9 cellular contexts compared by ENCODE assay signal in the genomic region with DNA sequence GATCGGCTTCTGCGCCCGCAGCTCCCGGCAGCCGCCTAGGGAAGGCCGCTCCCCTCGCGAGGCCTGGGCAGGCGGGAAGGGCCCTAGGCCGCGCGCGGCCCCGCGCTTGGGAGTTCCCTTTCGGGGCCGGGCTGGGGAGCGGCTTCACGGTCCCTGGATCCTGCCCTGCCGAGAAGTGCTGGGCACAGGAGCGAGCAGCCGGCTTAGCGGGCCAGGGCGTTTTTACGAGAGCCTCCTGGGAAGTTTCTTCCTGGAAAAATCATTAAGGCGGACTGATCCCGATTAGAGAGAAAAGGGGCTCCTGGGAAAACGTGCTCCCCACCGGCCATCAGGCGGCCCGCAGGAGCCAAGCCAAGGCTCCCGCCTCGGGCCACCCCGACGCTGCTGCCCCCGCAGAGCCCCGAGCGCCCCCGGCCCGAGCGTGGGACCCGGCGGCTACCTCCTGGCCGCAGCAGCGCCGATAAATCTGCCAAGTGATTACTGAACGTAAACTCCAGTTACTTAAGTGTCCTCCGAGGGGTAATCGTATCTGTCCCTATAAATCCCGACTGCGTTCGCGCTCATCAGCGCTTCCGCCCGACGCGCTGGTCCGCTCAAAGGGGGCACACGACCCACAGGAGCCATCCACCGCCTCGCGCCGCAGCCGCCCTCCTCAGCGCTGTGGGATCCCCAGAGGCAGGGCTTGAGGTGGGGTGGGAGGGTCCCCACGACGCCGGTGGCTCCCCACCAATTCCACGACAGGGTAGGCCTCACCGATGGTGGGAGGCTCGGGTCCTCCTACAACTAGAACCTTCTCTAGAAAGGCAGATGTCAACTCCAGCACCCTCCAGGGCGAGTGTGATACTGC. TPM values are rescaled to one million over a fixed set of nuclear protein-coding genes. Genes with fewer than 3 reads are reported as not detected.
DNase-seq lines count a peak whose midpoint lies in the region; ATAC-seq lines count a peak whose summit lies in the region.
"Had no signal": no experiment of that assay in that cellular context is flagged by ENCODE, and none has a peak within 500 bp of the region (broad histone marks: within the 10 kb centered on the region; RNA-seq: fewer than 3 reads in every experiment).

No MANE protein-coding gene starts in this region.

- H3K9me3 Mint-ChIP-seq in activated naive CD8-positive, alpha-beta T cell (ENCODE audit: low read depth), result peaks cover 9% of the 10 kb centered on the region

- no peaks in the 10 kb centered on the region for H3K36me3 ChIP-seq in thymus (ENCODE audit: control insufficient read depth, insufficient read depth)

- 7% methylated on average over 73 of the region's 73 CpGs for WGBS in thymus

- peaks cover 53% of the 10 kb centered on the region for H3K27me3 Mint-ChIP-seq in activated naive CD8-positive, alpha-beta T cell

- H3K4me3 ChIP-seq in thymus (ENCODE audit: low read length), result peak overlapping the region; percentile 3

- H3K27me3 ChIP-seq in layer of hippocampus (ENCODE audit: control insufficient read depth, insufficient read depth, low read length), result peaks cover 32% of the 10 kb centered on the region
- peaks cover 87% of the 10 kb centered on the region for H3K27me3 ChIP-seq in thymus (ENCODE audit: control insufficient read depth, insufficient read depth)

- peaks cover 24% of the 10 kb centered on the region for H3K4me1 Mint-ChIP-seq in activated naive CD8-positive, alpha-beta T cell (ENCODE audit: low read depth)

- H3K27ac ChIP-seq in layer of hippocampus (ENCODE audit: low read depth, low read length) (peak overlapping the region; percentile 86), thymus (ENCODE audit: low read depth) (no peak overlapping the region)

- H3K4me1 ChIP-seq in thymus (ENCODE audit: control insufficient read depth, insufficient read depth, low read length), result peaks cover 12% of the 10 kb centered on the region

- peak overlapping the region; percentile 84 for H3K27ac Mint-ChIP-seq in activated naive CD8-positive, alpha-beta T cell

- DNase-seq in activated CD8-positive, alpha-beta memory T cell treated with anti-CD3 and anti-CD28 coated beads for 24 hours, result peak; percentile 60
- no peak for DNase-seq in activated CD8-positive, alpha-beta memory T cell treated with anti-CD3 and anti-CD28 coated beads, Interleukin-2, amount 50 U/mL, for 48 hours
- DNase-seq in CD1c-positive myeloid dendritic cell (ENCODE audit: extremely low spot score) (no peak), AG08395 (ENCODE audit: low spot score) (no peak)

- no peak for ATAC-seq in GM21447 (IDR thresholded peaks at IDR 0.05; ENCODE audit: unreplicated experiment)

- peaks cover 5% of the 10 kb centered on the region for H3K9me3 ChIP-seq in thymus (ENCODE audit: control insufficient read depth)

- peak overlapping the region; percentile 83 for H3K4me3 Mint-ChIP-seq in activated naive CD8-positive, alpha-beta T cell

- peaks cover 5% of the 10 kb centered on the region for H3K36me3 Mint-ChIP-seq in activated naive CD8-positive, alpha-beta T cell

RNA-seq across cellular contexts. Expression of a gene that starts 2.8 kb away (rescaled TPM):
- 0.07 TPM for polyA plus RNA-seq in thymus
- polyA plus RNA-seq: adipose tissue had no signal

RNA-seq across cellular contexts. Expression of a gene that starts 12.8 kb away (rescaled TPM):
- 0.30 TPM for polyA plus RNA-seq in thymus
